ENCODE assay signal across 10 cellular contexts in genomic region chr14:50726372-50727107, GRCh38. TPM values are rescaled to one million over a fixed set of nuclear protein-coding genes. Genes with fewer than 3 reads are reported as not detected.
A peak's percentile ranks its signal among the peaks of the same experiment; 100 is the strongest.
DNase-seq lines count a peak whose midpoint lies in the region; ATAC-seq, FAIRE-seq and TF ChIP-seq lines count a peak whose summit lies in the region.
"Had no signal": no experiment of that assay in that cellular context is flagged by ENCODE, and none has a peak within 500 bp of the region (broad histone marks: within the 10 kb centered on the region; RNA-seq: fewer than 3 reads in every experiment).

No MANE protein-coding gene starts in this region.

- H2BK5ac ChIP-seq in mesenchymal stem cell (ENCODE audit: low read depth, low read length, poor library complexity, severe bottlenecking) = no peak overlapping the region

- peak overlapping the region; percentile 7 for H3K27ac ChIP-seq in CD8-positive, alpha-beta T cell (ENCODE audit: low read depth, low read length)
- H3K27ac ChIP-seq in mesenchymal stem cell (ENCODE audit: low read length, poor library complexity, severe bottlenecking) = no peak overlapping the region
- H3K27ac ChIP-seq in HepG2 (ENCODE audit: extremely low read length, insufficient read depth, low read length) = no peak overlapping the region
- H3K27ac ChIP-seq: pancreas had no signal

- peaks cover 29% of the 10 kb centered on the region for H3K4me1 Mint-ChIP-seq in CD8-positive, alpha-beta T cell (ENCODE audit: low read depth)
- H3K4me1 Mint-ChIP-seq in activated naive CD8-positive, alpha-beta T cell treated with anti-CD3 and anti-CD28 coated beads for 36 hours = peaks cover 27% of the 10 kb centered on the region
- no peaks in the 10 kb centered on the region for H3K4me1 Mint-ChIP-seq in nephron progenitor cell

- no peak for TF ChIP-seq RAD21 in HepG2 (CRISPR knock-in tag; IDR thresholded peaks at IDR 0.05)

- WGBS in mesenchymal stem cell = 100% methylated on average over 1 of the region's 3 CpGs
- WGBS in HepG2 (ENCODE audit: low lambda C conversion rate) = 96% methylated on average over 3 of the region's 3 CpGs

- no peaks in the 10 kb centered on the region for H3K27me3 Mint-ChIP-seq in CD8-positive, alpha-beta T cell (ENCODE audit: low read depth)
- H3K27me3 Mint-ChIP-seq in activated naive CD8-positive, alpha-beta T cell treated with anti-CD3 and anti-CD28 coated beads for 36 hours = no peaks in the 10 kb centered on the region
- H3K27me3 Mint-ChIP-seq in nephron progenitor cell (ENCODE audit: low read depth, poor library complexity) = no peaks in the 10 kb centered on the region

- TF ChIP-seq POLR2A in HepG2 (IDR thresholded peaks at IDR 0.05; ENCODE audit: insufficient read depth in 1 of 2, low read depth in 2 of 2, low read length in 2 of 2) = no peak

- no peak overlapping the region for H3K4me3 ChIP-seq in CD8-positive, alpha-beta T cell (ENCODE audit: low read depth, low read length)
- peak overlapping the region in 1 of 2 experiments; percentile 45 for H3K4me3 ChIP-seq in mesenchymal stem cell (ENCODE audit: insufficient read depth in 1 of 2, low read depth in 1 of 2, low read length in 2 of 2)
- no peak overlapping the region for H3K4me3 ChIP-seq in HepG2 (replicated peaks in 1 of 3; ENCODE audit: insufficient read depth in 1 of 3, low read depth in 2 of 3, low read length in 3 of 3)
- H3K4me3 ChIP-seq: pancreas had no signal

- in situ Hi-C loops in HepG2 (cut with HindIII; ENCODE audit: extremely low pct_ligation_motif_present, low pct_unique_long_range_greater_than_20kb) = no loop called here

- no peak for FAIRE-seq in HepG2 (lab: Jason Lieb, UNC)
- FAIRE-seq: pancreas had no signal

- H3K4me2 ChIP-seq in mesenchymal stem cell (ENCODE audit: low read length, poor library complexity, severe bottlenecking) = no peak overlapping the region
- no peak overlapping the region for H3K4me2 ChIP-seq in HepG2 (ENCODE audit: low read depth, low read length)

- peaks cover 70% of the 10 kb centered on the region for H3K36me3 ChIP-seq in CD8-positive, alpha-beta T cell (ENCODE audit: insufficient read depth, low read length)
- peaks cover 8 to 84% of the 10 kb centered on the region in 2 experiments for H3K36me3 ChIP-seq in mesenchymal stem cell (ENCODE audit: control insufficient read depth in 1 of 2, insufficient read depth in 2 of 2, low read depth in 1 of 2, low read length in 2 of 2)
- peaks cover 6 to 9% of the 10 kb centered on the region in 2 experiments; a peak in 4 of 5 replicates for H3K36me3 ChIP-seq in HepG2 (replicated peaks in 1 of 2; ENCODE audit: control insufficient read depth in 1 of 2, insufficient read depth in 2 of 2, low read length in 2 of 2)

- ATAC-seq in CD8-positive, alpha-beta T cell = peak; percentile 92
- peak; percentile 44 for ATAC-seq in HG02852 (IDR thresholded peaks at IDR 0.05; ENCODE audit: unreplicated experiment)
- ATAC-seq in HepG2 = no peak
- no peak for ATAC-seq in HG02840 (IDR thresholded peaks at IDR 0.05; ENCODE audit: low FRiP score, unreplicated experiment)

- H4K8ac ChIP-seq in mesenchymal stem cell (ENCODE audit: low read length) = no peak overlapping the region

- BruUV-seq in HepG2 (replicated peaks; lab: Mats Ljungman, UMichigan) = no TSS peak

- no peak for DNase-seq in CD8-positive, alpha-beta T cell
- peak; percentile 1 for DNase-seq in activated naive CD8-positive, alpha-beta T cell treated with anti-CD3 and anti-CD28 coated beads for 36 hours
- DNase-seq in mesenchymal stem cell (peak; percentile 26), HepG2 (ENCODE audit: low spot score) (no peak), Kasumi-1 (lab: John Stamatoyannopoulos, UW) (no peak), nephron progenitor cell (no peak)
- DNase-seq: NCI-H345, pancreas had no signal

- H3K9me3 ChIP-seq in CD8-positive, alpha-beta T cell (ENCODE audit: low read length) = no peaks in the 10 kb centered on the region
- H3K9me3 ChIP-seq in mesenchymal stem cell (ENCODE audit: control insufficient read depth, low read length) (no peaks in the 10 kb centered on the region), HepG2 (ENCODE audit: low read length) (no peaks in the 10 kb centered on the region)
- H3K9me3 ChIP-seq: pancreas had no signal

- H2BK120ac ChIP-seq in mesenchymal stem cell (ENCODE audit: low read depth, low read length) = no peak overlapping the region

- TF ChIP-seq EP300 in HepG2 (IDR thresholded peaks at IDR 0.05; ENCODE audit: low read depth in 2 of 2, low read length in 2 of 2) = no peak
- no peak for TF ChIP-seq EP300 in HepG2 (CRISPR knock-in tag; IDR thresholded peaks at IDR 0.05; ENCODE audit: borderline replicate concordance)

- peaks cover 12% of the 10 kb centered on the region for H3K4me1 ChIP-seq in CD8-positive, alpha-beta T cell (ENCODE audit: insufficient read depth, low read length)
- H3K4me1 ChIP-seq in mesenchymal stem cell (ENCODE audit: control insufficient read depth, insufficient read depth, low read depth, low read length) (no peaks in the 10 kb centered on the region), HepG2 (ENCODE audit: insufficient read depth, low read length) (no peaks in the 10 kb centered on the region)
- H3K4me1 ChIP-seq: pancreas had no signal

- TF ChIP-seq CTCF in CD8-positive, alpha-beta T cell (IDR thresholded peaks at IDR 0.05) = no peak
- TF ChIP-seq CTCF in HepG2 (CRISPR knock-in tag; IDR thresholded peaks at IDR 0.05) = no peak
- TF ChIP-seq CTCF in nephron progenitor cell (IDR thresholded peaks at IDR 0.05) = no peak

- H2BK15ac ChIP-seq in mesenchymal stem cell (ENCODE audit: low read depth, poor library complexity, severe bottlenecking) = no peak overlapping the region

- H3K23ac ChIP-seq in mesenchymal stem cell (ENCODE audit: low read length in 2 of 2) = no peak overlapping the region

- H3K4me3 Mint-ChIP-seq in CD8-positive, alpha-beta T cell = peak overlapping the region; percentile 12
- peak overlapping the region; percentile 40 for H3K4me3 Mint-ChIP-seq in activated naive CD8-positive, alpha-beta T cell treated with anti-CD3 and anti-CD28 coated beads for 36 hours
- no peak overlapping the region for H3K4me3 Mint-ChIP-seq in nephron progenitor cell

- POLR2A ChIA-PET in CD8-positive, alpha-beta T cell (lab: Charles Lee) = interaction anchor here (1.1 kb wide), 1 partner anchor 13 kb away, joined by 3 read pairs; no protein-coding TSS in a partner anchor
- POLR2A ChIA-PET in HepG2 (lab: Yijun Ruan, JAX) = no interaction called here

- peak overlapping the region; percentile 86 for H3K27ac Mint-ChIP-seq in CD8-positive, alpha-beta T cell
- H3K27ac Mint-ChIP-seq in activated naive CD8-positive, alpha-beta T cell treated with anti-CD3 and anti-CD28 coated beads for 36 hours = peak overlapping the region; percentile 91
- H3K27ac Mint-ChIP-seq in nephron progenitor cell = no peak overlapping the region

- H2BK12ac ChIP-seq in mesenchymal stem cell (ENCODE audit: low read length in 2 of 2) = no peak overlapping the region

- H3K36me3 Mint-ChIP-seq in CD8-positive, alpha-beta T cell = peaks cover 88% of the 10 kb centered on the region
- H3K36me3 Mint-ChIP-seq in activated naive CD8-positive, alpha-beta T cell treated with anti-CD3 and anti-CD28 coated beads for 36 hours = peaks cover 63% of the 10 kb centered on the region
- H3K36me3 Mint-ChIP-seq in nephron progenitor cell (ENCODE audit: low read depth) = peaks cover 65% of the 10 kb centered on the region

- no peaks in the 10 kb centered on the region for H3K27me3 ChIP-seq in CD8-positive, alpha-beta T cell (ENCODE audit: insufficient read depth, low read length)
- H3K27me3 ChIP-seq in mesenchymal stem cell (ENCODE audit: control insufficient read depth in 1 of 2, insufficient read depth in 1 of 2, low read length in 2 of 2) (no peaks in the 10 kb centered on the region), HepG2 (ENCODE audit: control insufficient read depth in 1 of 2, insufficient read depth in 2 of 2, low read length in 2 of 2) (no peaks in the 10 kb centered on the region)
- H3K27me3 ChIP-seq: pancreas had no signal

- no peaks in the 10 kb centered on the region for H3K79me2 ChIP-seq in HepG2 (ENCODE audit: insufficient read depth, low read length)

- H3K9me3 Mint-ChIP-seq in CD8-positive, alpha-beta T cell = peaks cover 5% of the 10 kb centered on the region
- peaks cover 6% of the 10 kb centered on the region for H3K9me3 Mint-ChIP-seq in activated naive CD8-positive, alpha-beta T cell treated with anti-CD3 and anti-CD28 coated beads for 36 hours
- H3K9me3 Mint-ChIP-seq in nephron progenitor cell = no peaks in the 10 kb centered on the region

- CTCF ChIA-PET in CD8-positive, alpha-beta T cell (lab: Charles Lee) = interaction anchor here (1.7 to 2.3 kb wide), 2 partner anchors 11 to 133 kb away, joined by 8 to 10 read pairs; no protein-coding TSS in a partner anchor
- CTCF ChIA-PET in HepG2 (lab: Yijun Ruan, JAX; ENCODE audit: low intra/inter-chr PET ratio, low total read pairs) = no interaction called here

- no peaks in the 10 kb centered on the region for H4K20me1 ChIP-seq in HepG2 (ENCODE audit: insufficient read depth, low read length)

- peak overlapping the region; percentile 58 for H3K9ac ChIP-seq in mesenchymal stem cell (ENCODE audit: low read length)
- no peak overlapping the region for H3K9ac ChIP-seq in HepG2 (ENCODE audit: insufficient read depth, low read depth, low read length)

- H3K14ac ChIP-seq in mesenchymal stem cell (ENCODE audit: low read length in 2 of 2) = no peak overlapping the region

- no peak overlapping the region for H4K91ac ChIP-seq in mesenchymal stem cell (ENCODE audit: low read length)

- intact Hi-C loops in CD8-positive, alpha-beta T cell (cut with DNase I, micrococcal nuclease) = loop anchor here in 1 of 2 experiments (5.0 to 10.0 kb wide), 2 partner anchors 46 to 182 kb away; no protein-coding TSS in a partner anchor
- intact Hi-C loops in HepG2 (cut with micrococcal nuclease; ENCODE audit: unreplicated experiment) = no loop called here

- no peak overlapping the region for H3K4ac ChIP-seq in mesenchymal stem cell (ENCODE audit: low read depth in 1 of 2, low read length in 2 of 2)

- peaks cover 3% of the 10 kb centered on the region for H3K79me1 ChIP-seq in mesenchymal stem cell (replicated peaks; ENCODE audit: low read length, poor library complexity, severe bottlenecking)

- H2AFZ ChIP-seq in mesenchymal stem cell (ENCODE audit: low read depth, low read length) (no peak overlapping the region), HepG2 (ENCODE audit: low read length) (no peak overlapping the region)

- no peak overlapping the region for H3K18ac ChIP-seq in mesenchymal stem cell (ENCODE audit: low read depth in 1 of 2, low read length in 2 of 2)

- no peak overlapping the region for H2AK5ac ChIP-seq in mesenchymal stem cell (ENCODE audit: low read length, severe bottlenecking)

RNA-seq across cellular contexts. Expression of gene SAV1, which starts 58.4 kb away (rescaled TPM):
- total RNA-seq in CD8-positive, alpha-beta T cell = 10 to 100 TPM; 13.1 to 13.4 TPM
- 10 to 100 TPM; 14.4 to 15.2 TPM for total RNA-seq in activated naive CD8-positive, alpha-beta T cell treated with anti-CD3 and anti-CD28 coated beads for 36 hours
- polyA plus RNA-seq in mesenchymal stem cell (2013, experiment 1 of 2) = 22.8 TPM
- polyA plus RNA-seq in mesenchymal stem cell (2013, experiment 2 of 2) = 23.0 TPM
- total RNA-seq in HepG2 (2016; rRNA removed; fragmentation: Illumina TruSeq; extraction: Trizol) = 8.1 and 8.2 TPM in 2 replicates
- 5.7 and 6.1 TPM in 2 replicates for total RNA-seq in HepG2 (2016; cell fraction: cytosol; rRNA removed; fragmentation: Illumina TruSeq; extraction: Trizol; ENCODE audit: low read depth)
- 8.2 and 10.4 TPM in 2 replicates for total RNA-seq in HepG2 (2016; cell fraction: insoluble cytoplasmic fraction; rRNA removed; fragmentation: Illumina TruSeq; extraction: Trizol)
- total RNA-seq in HepG2 (2016; cell fraction: membrane; rRNA removed; fragmentation: Illumina TruSeq; extraction: Trizol) = 14.1 and 14.6 TPM in 2 replicates
- 8.7 and 12.4 TPM in 2 replicates for total RNA-seq in HepG2 (2016; cell fraction: nucleus; rRNA removed; fragmentation: Illumina TruSeq; extraction: Trizol)
- polyA plus RNA-seq in HepG2 (2011; rRNA removed) = 6.2 and 7.3 TPM in 2 replicates
- polyA plus RNA-seq in HepG2 (2011; cell fraction: cytosol; rRNA removed) = 3.8 and 5.5 TPM in 2 replicates
- 1.7 and 3.1 TPM in 2 replicates for polyA plus RNA-seq in HepG2 (2011; cell fraction: nucleus; rRNA removed)
- 8.6 and 11.5 TPM in 2 replicates for polyA plus RNA-seq in HepG2 (2012)
- polyA plus RNA-seq in HepG2 (2016; cell fraction: cytosol; fragmentation: Illumina TruSeq; extraction: Trizol; ENCODE audit: low read depth) = 6.8 and 7.8 TPM in 2 replicates
- polyA plus RNA-seq in HepG2 (2016; cell fraction: insoluble cytoplasmic fraction; fragmentation: Illumina TruSeq; extraction: Trizol; ENCODE audit: low read depth) = 12.2 and 17.2 TPM in 2 replicates
- 17.1 and 18.9 TPM in 2 replicates for polyA plus RNA-seq in HepG2 (2016; cell fraction: membrane; fragmentation: Illumina TruSeq; extraction: Trizol; ENCODE audit: low read depth)
- 9.8 and 9.9 TPM in 2 replicates for polyA plus RNA-seq in HepG2 (2016; cell fraction: nucleus; fragmentation: Illumina TruSeq; extraction: Trizol; ENCODE audit: insufficient read depth, low read depth)
- 2.9 and 12.9 TPM in 2 replicates for polyA minus RNA-seq in HepG2 (2011; rRNA and poly(A)+ RNA removed; ENCODE audit: low replicate concordance)
- polyA minus RNA-seq in HepG2 (2011; cell fraction: cytosol; rRNA and poly(A)+ RNA removed) = 5.4 and 6.7 TPM in 2 replicates
- 16.2 and 17.7 TPM in 2 replicates for polyA minus RNA-seq in HepG2 (2011; cell fraction: nucleus; rRNA and poly(A)+ RNA removed)

Comparison
In these comparisons a context has a peak if more than half of its experiments do, and no peak if none do; other contexts are left out.
1. ATAC-seq: peak in CD8-positive, alpha-beta T cell (single experiment) and HG02852 (single experiment); none in HepG2 (single experiment) and HG02840 (single experiment).
2. DNase-seq: peak in activated naive CD8-positive, alpha-beta T cell treated with anti-CD3 and anti-CD28 coated beads for 36 hours (single experiment) and mesenchymal stem cell (single experiment); none in CD8-positive, alpha-beta T cell (0 of 7), HepG2 (single experiment), Kasumi-1 (0 of 2) and nephron progenitor cell (single experiment).